Comparison of ENCODE assay signal across 18 cellular contexts in genomic region chr11:70730411-70730810, GRCh38.
DNase-seq lines count a peak whose midpoint lies in the region; ATAC-seq, FAIRE-seq and TF ChIP-seq lines count a peak whose summit lies in the region.
"Had no signal": no experiment of that assay in that cellular context is flagged by ENCODE, and none has a peak within 500 bp of the region (broad histone marks: within the 10 kb centered on the region; RNA-seq: fewer than 3 reads in every experiment).

No MANE protein-coding gene starts in this region.

- peaks cover 2% of the 10 kb centered on the region for H3K9me3 Mint-ChIP-seq in activated naive CD4-positive, alpha-beta T cell treated with anti-CD3 and anti-CD28 coated beads for 36 hours
- no peaks in the 10 kb centered on the region for H3K9me3 Mint-ChIP-seq in activated naive CD4-positive, alpha-beta T cell treated with anti-CD3 and anti-CD28 coated beads, Interleukin-2, amount 50 U/mL, for 72 hours
- peaks cover 0 to 6% (median 1%) of the 10 kb centered on the region in 7 donors for H3K9me3 Mint-ChIP-seq in CD14-positive monocyte

- H3K27ac Mint-ChIP-seq in activated naive CD4-positive, alpha-beta T cell treated with anti-CD3 and anti-CD28 coated beads for 36 hours = peak overlapping the region; percentile 16
- H3K27ac Mint-ChIP-seq in activated naive CD4-positive, alpha-beta T cell treated with anti-CD3 and anti-CD28 coated beads, Interleukin-2, amount 50 U/mL, for 72 hours = peak overlapping the region in 1 of 2 donors; percentile 55
- no peak overlapping the region for H3K27ac Mint-ChIP-seq in CD14-positive monocyte
- H3K27ac Mint-ChIP-seq: CD4-positive, alpha-beta memory T cell had no signal

- DNase-seq in activated naive CD4-positive, alpha-beta T cell treated with anti-CD3 and anti-CD28 coated beads for 36 hours = no peak
- DNase-seq in activated naive CD4-positive, alpha-beta T cell treated with anti-CD3 and anti-CD28 coated beads, Interleukin-2, amount 50 U/mL, for 72 hours (ENCODE audit: low spot score in 2 of 2) = no peak
- DNase-seq in CD14-positive monocyte (ENCODE audit: low spot score) (peak; percentile 10), kidney (peak; percentile 50), posterior vena cava (ENCODE audit: low spot score) (peak; percentile 36)
- DNase-seq: AML-193; CD4-positive, alpha-beta memory T cell; DMS79; GDM1 had no signal

- H3K9me3 ChIP-seq in kidney (ENCODE audit: control insufficient read depth in 1 of 2, low read length in 2 of 2) = peaks cover 0 to 6% of the 10 kb centered on the region in 2 donors
- H3K9me3 ChIP-seq: A549, HAP-1 had no signal

- FAIRE-seq in kidney (lab: Jason Lieb, UNC) = no peak
- FAIRE-seq: A549, GM12892, GM18507 had no signal

- CTCF ChIA-PET in activated naive CD4-positive, alpha-beta T cell treated with anti-CD3 and anti-CD28 coated beads for 36 hours (lab: Charles Lee) = no interaction called here

- no peaks in the 10 kb centered on the region for H3K36me3 ChIP-seq in kidney (ENCODE audit: control insufficient read depth in 1 of 2, insufficient read depth in 2 of 2, low read length in 2 of 2)
- H3K36me3 ChIP-seq: HAP-1 had no signal

- H3K27ac ChIP-seq in kidney (ENCODE audit: low read depth in 2 of 2, low read length in 2 of 2) = no peak overlapping the region
- H3K27ac ChIP-seq: 22Rv1, A549, C4-2B, HL-60 had no signal

- H3K4me1 Mint-ChIP-seq in activated naive CD4-positive, alpha-beta T cell treated with anti-CD3 and anti-CD28 coated beads for 36 hours (ENCODE audit: low read depth) = no peaks in the 10 kb centered on the region
- H3K4me1 Mint-ChIP-seq in CD14-positive monocyte = no peaks in the 10 kb centered on the region

- H3K4me3 ChIP-seq in kidney (ENCODE audit: low read length in 2 of 2) = no peak overlapping the region
- H3K4me3 ChIP-seq: A549, HAP-1 had no signal

- H3K27me3 Mint-ChIP-seq in activated naive CD4-positive, alpha-beta T cell treated with anti-CD3 and anti-CD28 coated beads for 36 hours (ENCODE audit: low read depth) = peaks cover 3% of the 10 kb centered on the region
- H3K27me3 Mint-ChIP-seq in CD14-positive monocyte (ENCODE audit: low read depth in 3 of 3) = peaks cover 5 to 9% (median 6%) of the 10 kb centered on the region in 3 donors

- no peak for ATAC-seq in activated naive CD4-positive, alpha-beta T cell treated with anti-CD3 and anti-CD28 coated beads, Interleukin-2, amount 50 U/mL, for 72 hours
- ATAC-seq in GM19023 (IDR thresholded peaks at IDR 0.05; ENCODE audit: unreplicated experiment) (no peak), GM21367 (IDR thresholded peaks at IDR 0.05; ENCODE audit: unreplicated experiment) (no peak)
- ATAC-seq: A549 had no signal

- intact Hi-C loops in activated naive CD4-positive, alpha-beta T cell treated with anti-CD3 and anti-CD28 coated beads for 36 hours (cut with micrococcal nuclease) = no loop called here
- intact Hi-C loops in CD14-positive monocyte (cut with micrococcal nuclease) = no loop called here
- intact Hi-C loops in kidney (cut with DNase I) = no loop called here
- intact Hi-C loops in posterior vena cava (cut with DNase I) = no loop called here

- no peak overlapping the region for H3K9ac ChIP-seq in kidney (ENCODE audit: low read length in 2 of 2)

- no peak overlapping the region for H3K4me3 Mint-ChIP-seq in activated naive CD4-positive, alpha-beta T cell treated with anti-CD3 and anti-CD28 coated beads for 36 hours
- H3K4me3 Mint-ChIP-seq in CD14-positive monocyte = no peak overlapping the region
- H3K4me3 Mint-ChIP-seq: CD4-positive, alpha-beta memory T cell had no signal

- no peaks in the 10 kb centered on the region for H3K4me1 ChIP-seq in kidney (ENCODE audit: control insufficient read depth in 1 of 2, insufficient read depth in 1 of 2, low read depth in 1 of 2, low read length in 2 of 2)
- H3K4me1 ChIP-seq: A549, HAP-1 had no signal

- no peak for TF ChIP-seq CTCF in CD14-positive monocyte (IDR thresholded peaks at IDR 0.05)
- TF ChIP-seq CTCF in kidney (IDR thresholded peaks at IDR 0.05; ENCODE audit: borderline replicate concordance, extremely low read depth, insufficient read depth) = no peak

- H3K36me3 Mint-ChIP-seq in activated naive CD4-positive, alpha-beta T cell treated with anti-CD3 and anti-CD28 coated beads for 36 hours (ENCODE audit: low read depth) = no peaks in the 10 kb centered on the region
- H3K36me3 Mint-ChIP-seq in activated naive CD4-positive, alpha-beta T cell treated with anti-CD3 and anti-CD28 coated beads, Interleukin-2, amount 50 U/mL, for 72 hours = no peaks in the 10 kb centered on the region
- no peaks in the 10 kb centered on the region for H3K36me3 Mint-ChIP-seq in CD14-positive monocyte
- H3K36me3 Mint-ChIP-seq: CD4-positive, alpha-beta memory T cell had no signal

Comparison
In these comparisons a context has a peak if more than half of its experiments do, and no peak if none do; other contexts are left out.
1. DNase-seq: peak in CD14-positive monocyte (single experiment), kidney (single experiment) and posterior vena cava (single experiment); none in activated naive CD4-positive, alpha-beta T cell treated with anti-CD3 and anti-CD28 coated beads for 36 hours (single experiment) and activated naive CD4-positive, alpha-beta T cell treated with anti-CD3 and anti-CD28 coated beads, Interleukin-2, amount 50 U/mL, for 72 hours (0 of 2).